15 cellular contexts compared by ENCODE assay signal in genomic region chr17:7419833-7420610, GRCh38. TPM values are rescaled to one million over a fixed set of nuclear protein-coding genes. Genes with fewer than 3 reads are reported as not detected.
"Had no signal": no experiment of that assay in that cellular context is flagged by ENCODE, and none has a peak within 500 bp of the region (broad histone marks: within the 10 kb centered on the region; RNA-seq: fewer than 3 reads in every experiment).

Gene SPEM1 (plus strand): TSS chr17:7420324. CDS start chr17:7420385, 61 bp downstream.

- H3K36me3 ChIP-seq: lower lobe of right lung had no signal

- H3K4me3 Mint-ChIP-seq: activated naive CD8-positive, alpha-beta T cell had no signal

- H3K27me3 Mint-ChIP-seq: activated naive CD8-positive, alpha-beta T cell; naive thymus-derived CD8-positive, alpha-beta T cell had no signal

- H3K27ac Mint-ChIP-seq: activated naive CD8-positive, alpha-beta T cell; naive thymus-derived CD8-positive, alpha-beta T cell had no signal

- H3K4me1 ChIP-seq: gastroesophageal sphincter, lower lobe of right lung, tibial artery, vagina had no signal

- ATAC-seq: gastroesophageal sphincter; lower lobe of right lung; naive thymus-derived CD8-positive, alpha-beta T cell had no signal

- DNase-seq: activated CD4-positive, CD25-positive, alpha-beta regulatory T cell; anterior cingulate cortex; hypothalamus; lower lobe of right lung; naive thymus-derived CD8-positive, alpha-beta T cell; stimulated activated CD4-positive, alpha-beta T cell treated with anti-CD3 and anti-CD28 coated beads, Interleukin-15, amount 100 ng/mL, for 24 hours; stimulated activated CD4-positive, alpha-beta T cell treated with anti-CD3 and anti-CD28 coated beads, Interleukin-4, amount 100 ng/mL, for 4 hours; tibial artery had no signal

- H3K4me3 ChIP-seq: gastroesophageal sphincter, lower lobe of right lung, tibial artery, vagina had no signal

- H3K36me3 Mint-ChIP-seq: naive thymus-derived CD8-positive, alpha-beta T cell had no signal

- H3K27me3 ChIP-seq: vagina had no signal

- H3K9me3 Mint-ChIP-seq: naive thymus-derived CD8-positive, alpha-beta T cell had no signal

- H3K9me3 ChIP-seq: gastroesophageal sphincter, lower lobe of right lung, tibial artery, vagina had no signal

- H3K27ac ChIP-seq: gastroesophageal sphincter, lower lobe of right lung, tibial artery, vagina had no signal

RNA-seq across cellular contexts. Expression of gene SPEM1, which starts in this region (rescaled TPM):
- total RNA-seq: gastroesophageal sphincter; lower lobe of right lung; mononuclear cell; naive thymus-derived CD8-positive, alpha-beta T cell; osteocyte; skeletal muscle tissue; T-helper 2 cell treated with Interferon-gamma antibody and Interleukin-4, amounts not matched to agents 100 ng/mL and 5 ng/mL, for 36 hours; vagina had no signal
- polyA plus RNA-seq: naive thymus-derived CD8-positive, alpha-beta T cell had no signal
